36 cellular contexts compared by ENCODE assay signal in the genomic region with DNA sequence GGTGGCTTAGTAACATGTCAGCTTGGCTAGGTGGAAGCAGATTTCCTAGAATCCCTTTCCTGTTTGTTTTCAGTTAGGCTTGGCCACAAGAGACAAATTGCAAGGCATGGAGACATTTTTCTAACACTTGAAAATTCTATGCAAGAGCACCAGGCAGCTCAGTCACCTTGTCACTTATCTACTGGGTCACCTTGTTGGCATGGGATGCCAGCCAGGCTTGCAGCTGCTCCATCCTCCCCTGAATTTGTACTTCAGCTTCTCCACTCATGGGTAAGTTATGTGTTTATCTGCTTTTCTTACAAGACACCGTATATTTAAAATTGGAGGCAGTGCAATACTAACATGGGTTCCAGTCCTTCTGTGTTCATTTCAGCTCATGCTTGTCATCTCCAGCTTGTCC. TPM values are rescaled to one million over a fixed set of nuclear protein-coding genes. Genes with fewer than 3 reads are reported as not detected.
"Had no signal": no experiment of that assay in that cellular context is flagged by ENCODE, and none has a peak within 500 bp of the region (broad histone marks: within the 10 kb centered on the region; RNA-seq: fewer than 3 reads in every experiment).

No MANE protein-coding gene starts in this region.

- H3K27me3 ChIP-seq: SJCRH30 had no signal

- H3K9me3 ChIP-seq: SJCRH30 had no signal

- DNase-seq: Karpas-422, MM.1S, MV-4-11, NCI-H1092, NCI-H1105, NCI-H1417 treated with DMSO at 0.1 percent for 48 hours, NCI-H1436 treated with DMSO at 0.1 percent for 48 hours, NCI-H1694 treated with DMSO at 0.1 percent for 48 hours, NCI-H187 treated with DMSO at 0.1 percent for 48 hours, NCI-H2029, NCI-H2081, NCI-H2171 treated with DMSO at 0.1 percent for 48 hours, NCI-H2227 treated with DMSO at 0.1 percent for 48 hours, NCI-H345, NCI-H446, NCI-H510A treated with DMSO at 0.1 percent for 48 hours, NCI-H524 treated with DMSO at 0.1 percent for 48 hours, NCI-H526 treated with DMSO at 0.1 percent for 48 hours, NCI-H774, PC-9, SHP77, SIG-M5, SJCRH30 had no signal

- FAIRE-seq: RCC 7860 had no signal

- H3K4me2 ChIP-seq: KMS-11, PC-9 had no signal

- H3K36me3 ChIP-seq: SJCRH30 had no signal

- H3K9ac ChIP-seq: KMS-11 had no signal

- H3K4me3 ChIP-seq: PC-9, SJCRH30, SK-N-MC had no signal

- H3K27ac ChIP-seq: KMS-11, PC-9, RWPE1, SJCRH30, SK-N-MC had no signal

- ATAC-seq: Panc1, Right ventricle myocardium inferior, SK-N-SH treated with all-trans-retinoic acid at 6 μM for 48 hours had no signal

- H3K4me1 ChIP-seq: SJCRH30 had no signal

- H2AFZ ChIP-seq: PC-9 had no signal

RNA-seq across cellular contexts. Expression of a gene that starts 43.3 kb away (rescaled TPM):
- total RNA-seq: LHCN-M2, MCF 10A, NCI-H460, OCI-LY7, PC-9, RPMI7951 had no signal

RNA-seq across cellular contexts. Expression of a gene that starts 46.8 kb away (rescaled TPM):
- total RNA-seq: LHCN-M2, MCF 10A, NCI-H460, OCI-LY7, PC-9, Right ventricle myocardium inferior, RPMI7951, SJCRH30, SK-MEL-5 had no signal
